In genomic region chr2:149028891-149029290, GRCh38 we compare ENCODE assay signal across 30 cellular contexts. TPM values are rescaled to one million over a fixed set of nuclear protein-coding genes. Genes with fewer than 3 reads are reported as not detected.
"Had no signal": no experiment of that assay in that cellular context is flagged by ENCODE, and none has a peak within 500 bp of the region (broad histone marks: within the 10 kb centered on the region; RNA-seq: fewer than 3 reads in every experiment).

No MANE protein-coding gene starts in this region.

- H3K9me3 ChIP-seq: ascending aorta, breast epithelium, colonic mucosa, heart left ventricle had no signal

- H3K4me3 ChIP-seq: ascending aorta, breast epithelium, cardiac muscle cell, colonic mucosa, heart left ventricle had no signal

- DNase-seq: activated CD4-positive, alpha-beta memory T cell treated with anti-CD3 and anti-CD28 coated beads, Interleukin-2, amount 10 ng/mL, durations not matched to agents 7 days and 5 days; activated CD4-positive, alpha-beta T cell treated with anti-CD3 and anti-CD28 coated beads for 1 hour; activated CD4-positive, alpha-beta T cell treated with anti-CD3 and anti-CD28 coated beads for 4 hours; activated CD4-positive, alpha-beta T cell treated with anti-CD3 and anti-CD28 coated beads, Interleukin-2, amount 10 ng/mL, durations not matched to agents 7 days and 5 days; activated CD4-positive, alpha-beta T cell treated with anti-CD3 and anti-CD28 coated beads, Interleukin-2, amount 50 U/mL, for 4 hours; activated CD4-positive, CD25-positive, alpha-beta regulatory T cell; activated CD8-positive, alpha-beta memory T cell treated with anti-CD3 and anti-CD28 coated beads, Interleukin-2, amount 50 U/mL, for 48 hours; activated gamma-delta T cell; activated naive CD4-positive, alpha-beta T cell; activated naive CD4-positive, alpha-beta T cell treated with anti-CD3 and anti-CD28 coated beads, Interleukin-2, amount 10 ng/mL, durations not matched to agents 7 days and 5 days; activated naive CD8-positive, alpha-beta T cell treated with anti-CD3 and anti-CD28 coated beads, Interleukin-2, amount 10 ng/mL, durations not matched to agents 7 days and 5 days; activated T-cell treated with anti-CD3 and anti-CD28 coated beads for 4 hours; activated T-cell treated with anti-CD3 and anti-CD28 coated beads, Interleukin-2, amount 50 U/mL, for 24 hours; activated T-cell treated with anti-CD3 and anti-CD28 coated beads, Interleukin-2, amount 50 U/mL, for 72 hours; central memory CD4-positive, alpha-beta T cell; cerebellar nuclear complex; colonic mucosa; effector CD8-positive, alpha-beta T cell; foreskin fibroblast; glutamatergic neuron; heart left ventricle; T-helper 2 cell had no signal

- H3K4me1 ChIP-seq: ascending aorta, breast epithelium, colonic mucosa, heart left ventricle had no signal

- H3K27ac ChIP-seq: ascending aorta, breast epithelium, cardiac muscle cell, colonic mucosa, heart left ventricle had no signal

- H3K9me3 Mint-ChIP-seq: activated CD4-positive, alpha-beta memory T cell treated with anti-CD3 and anti-CD28 coated beads, Interleukin-2, amount 10 ng/mL, durations not matched to agents 7 days and 5 days; activated CD4-positive, alpha-beta T cell treated with anti-CD3 and anti-CD28 coated beads, Interleukin-2, amount 10 ng/mL, durations not matched to agents 7 days and 5 days; activated naive CD4-positive, alpha-beta T cell treated with anti-CD3 and anti-CD28 coated beads, Interleukin-2, amount 10 ng/mL, durations not matched to agents 7 days and 5 days; activated naive CD4-positive, alpha-beta T cell treated with anti-CD3 and anti-CD28 coated beads, Interleukin-2, amount 50 U/mL, for 72 hours; activated naive CD8-positive, alpha-beta T cell treated with anti-CD3 and anti-CD28 coated beads, Interleukin-2, amount 10 ng/mL, durations not matched to agents 7 days and 5 days; activated T-cell treated with anti-CD3 and anti-CD28 coated beads, Interleukin-2, amount 50 U/mL, for 24 hours; activated T-cell treated with anti-CD3 and anti-CD28 coated beads, Interleukin-2, amount 50 U/mL, for 72 hours; brain had no signal

- H3K36me3 Mint-ChIP-seq: activated naive CD4-positive, alpha-beta T cell treated with anti-CD3 and anti-CD28 coated beads, Interleukin-2, amount 10 ng/mL, durations not matched to agents 7 days and 5 days; activated naive CD4-positive, alpha-beta T cell treated with anti-CD3 and anti-CD28 coated beads, Interleukin-2, amount 50 U/mL, for 72 hours; activated naive CD8-positive, alpha-beta T cell treated with anti-CD3 and anti-CD28 coated beads, Interleukin-2, amount 10 ng/mL, durations not matched to agents 7 days and 5 days had no signal

- H3K36me3 ChIP-seq: ascending aorta, breast epithelium, cardiac muscle cell, colonic mucosa, heart left ventricle had no signal

- H3K27me3 Mint-ChIP-seq: activated naive CD8-positive, alpha-beta T cell treated with anti-CD3 and anti-CD28 coated beads, Interleukin-2, amount 10 ng/mL, durations not matched to agents 7 days and 5 days; brain had no signal

- ATAC-seq: activated naive CD4-positive, alpha-beta T cell treated with anti-CD3 and anti-CD28 coated beads, Interleukin-2, amount 50 U/mL, for 72 hours; activated T-cell treated with anti-CD3 and anti-CD28 coated beads, Interleukin-2, amount 50 U/mL, for 72 hours; heart left ventricle had no signal

- H3K4me3 Mint-ChIP-seq: activated CD4-positive, alpha-beta memory T cell treated with anti-CD3 and anti-CD28 coated beads, Interleukin-2, amount 10 ng/mL, durations not matched to agents 7 days and 5 days; activated CD4-positive, alpha-beta T cell treated with anti-CD3 and anti-CD28 coated beads, Interleukin-2, amount 10 ng/mL, durations not matched to agents 7 days and 5 days; activated naive CD4-positive, alpha-beta T cell treated with anti-CD3 and anti-CD28 coated beads, Interleukin-2, amount 10 ng/mL, durations not matched to agents 7 days and 5 days; activated naive CD8-positive, alpha-beta T cell treated with anti-CD3 and anti-CD28 coated beads, Interleukin-2, amount 10 ng/mL, durations not matched to agents 7 days and 5 days; activated T-cell treated with anti-CD3 and anti-CD28 coated beads, Interleukin-2, amount 50 U/mL, for 24 hours; activated T-cell treated with anti-CD3 and anti-CD28 coated beads, Interleukin-2, amount 50 U/mL, for 72 hours; brain had no signal

- H3K27ac Mint-ChIP-seq: activated CD4-positive, alpha-beta memory T cell treated with anti-CD3 and anti-CD28 coated beads, Interleukin-2, amount 10 ng/mL, durations not matched to agents 7 days and 5 days; activated CD4-positive, alpha-beta T cell treated with anti-CD3 and anti-CD28 coated beads, Interleukin-2, amount 10 ng/mL, durations not matched to agents 7 days and 5 days; activated naive CD4-positive, alpha-beta T cell treated with anti-CD3 and anti-CD28 coated beads, Interleukin-2, amount 10 ng/mL, durations not matched to agents 7 days and 5 days; activated naive CD4-positive, alpha-beta T cell treated with anti-CD3 and anti-CD28 coated beads, Interleukin-2, amount 50 U/mL, for 72 hours; activated naive CD8-positive, alpha-beta T cell treated with anti-CD3 and anti-CD28 coated beads, Interleukin-2, amount 10 ng/mL, durations not matched to agents 7 days and 5 days; activated T-cell treated with anti-CD3 and anti-CD28 coated beads, Interleukin-2, amount 50 U/mL, for 24 hours; activated T-cell treated with anti-CD3 and anti-CD28 coated beads, Interleukin-2, amount 50 U/mL, for 72 hours had no signal

- H3K27me3 ChIP-seq: ascending aorta, breast epithelium, cardiac muscle cell, colonic mucosa had no signal

RNA-seq across cellular contexts. Expression of gene LYPD6B, which starts 9.6 kb away (rescaled TPM):
- total RNA-seq: activated CD4-positive, alpha-beta T cell treated with anti-CD3 and anti-CD28 coated beads, Interleukin-2, amount 10 ng/mL, durations not matched to agents 7 days and 5 days; activated naive CD4-positive, alpha-beta T cell treated with anti-CD3 and anti-CD28 coated beads, Interleukin-2, amount 50 U/mL, for 72 hours; activated naive CD8-positive, alpha-beta T cell treated with anti-CD3 and anti-CD28 coated beads, Interleukin-2, amount 10 ng/mL, durations not matched to agents 7 days and 5 days; activated T-cell treated with anti-CD3 and anti-CD28 coated beads, Interleukin-2, amount 50 U/mL, for 72 hours; ascending aorta; dermis microvascular lymphatic vessel endothelial cell; endothelial cell of umbilical vein; heart left ventricle; T-helper 1 cell treated with Interleukin-12 subunit alpha and Interleukin-12 subunit beta and Interleukin-4 antibody, amounts not matched to agents 30 ng/mL and 1 ng/mL, for 36 hours had no signal
- polyA plus RNA-seq: endothelial cell of umbilical vein, heart left ventricle had no signal
